In genomic region chr10:109889867-109890266, GRCh38 we compare ENCODE assay signal across 11 cellular contexts. TPM values are rescaled to one million over a fixed set of nuclear protein-coding genes. Genes with fewer than 3 reads are reported as not detected.
A peak's percentile ranks its signal among the peaks of the same experiment; 100 is the strongest.
DNase-seq lines count a peak whose midpoint lies in the region; TF ChIP-seq lines count a peak whose summit lies in the region.
"Had no signal": no experiment of that assay in that cellular context is flagged by ENCODE, and none has a peak within 500 bp of the region (broad histone marks: within the 10 kb centered on the region; RNA-seq: fewer than 3 reads in every experiment).

No MANE protein-coding gene starts in this region.

- no peak overlapping the region for H3K4me3 ChIP-seq in BJ (ENCODE audit: low read depth, low read length)
- H3K4me3 ChIP-seq: esophagus muscularis mucosa had no signal

- CTCF ChIA-PET in BJ (lab: Yijun Ruan, JAX): interaction anchor here (0.6 to 1.1 kb wide), 4 partner anchors 13 to 954 kb away, joined by 3 read pairs; no protein-coding TSS in a partner anchor

- 0 out of 2 replicates have a peak, but pooled peaks have one; percentile 8 for TF ChIP-seq CTCF in BJ (IDR thresholded peaks at IDR 0.05; ENCODE audit: insufficient read depth, low read depth, low read length)

- H3K27me3 ChIP-seq in BJ (ENCODE audit: control insufficient read depth, insufficient read depth, low read length): no peaks in the 10 kb centered on the region
- H3K27me3 ChIP-seq: esophagus muscularis mucosa had no signal

- POLR2A ChIA-PET in BJ (lab: Charles Lee): no interaction called here

- H3K36me3 ChIP-seq in BJ (ENCODE audit: control insufficient read depth, insufficient read depth, low read length): peaks cover 19% of the 10 kb centered on the region

- DNase-seq in BJ (ENCODE audit: low read depth) (no peak), HT1080 (ENCODE audit: low read depth) (peak; percentile 94), astrocyte of the hippocampus (ENCODE audit: low read depth, low spot score) (peak; percentile 83), kidney tubule cell (ENCODE audit: low spot score) (peak; percentile 90), NCI-H774 (lab: John Stamatoyannopoulos, UW) (no peak), T-helper 1 cell (no peak)
- no peak for DNase-seq in stimulated activated CD4-positive, alpha-beta T cell treated with anti-CD3 and anti-CD28 coated beads, Interleukin-15, amount 100 ng/mL, for 24 hours
- no peak for DNase-seq in activated naive CD4-positive, alpha-beta T cell treated with anti-CD3 and anti-CD28 coated beads, Interleukin-2, amount 50 U/mL, for 16 hours
- DNase-seq: GF-D8, NCI-H1436 had no signal

RNA-seq across cellular contexts. Expression of gene XPNPEP1, which starts 33.4 kb away (rescaled TPM):
- 108 and 173 TPM in 2 replicates for polyA plus RNA-seq in BJ (2011; rRNA removed)
- polyA minus RNA-seq in BJ (2011; rRNA and poly(A)+ RNA removed): 210 and 311 TPM in 2 replicates
- 81.3 and 88.8 TPM in 2 replicates for total RNA-seq in HT1080 (2014; rRNA removed; shearing (Covaris generic))
- 72.6 and 79.4 TPM in 2 replicates for polyA plus RNA-seq in HT1080 (2015; cell fraction: cytosol; rRNA removed)
- polyA plus RNA-seq in HT1080 (2015; cell fraction: nucleus; rRNA removed): 118 and 122 TPM in 2 replicates

Comparison
In these comparisons a context has a peak if more than half of its experiments do, and no peak if none do; other contexts are left out.
1. DNase-seq: peak in HT1080 (single experiment), astrocyte of the hippocampus (single experiment) and kidney tubule cell (single experiment); none in BJ (single experiment), NCI-H774 (single experiment), T-helper 1 cell (0 of 5), stimulated activated CD4-positive, alpha-beta T cell treated with anti-CD3 and anti-CD28 coated beads, Interleukin-15, amount 100 ng/mL, for 24 hours (single experiment) and activated naive CD4-positive, alpha-beta T cell treated with anti-CD3 and anti-CD28 coated beads, Interleukin-2, amount 50 U/mL, for 16 hours (single experiment).